1 cellular context compared by ENCODE assay signal in the genomic region with DNA sequence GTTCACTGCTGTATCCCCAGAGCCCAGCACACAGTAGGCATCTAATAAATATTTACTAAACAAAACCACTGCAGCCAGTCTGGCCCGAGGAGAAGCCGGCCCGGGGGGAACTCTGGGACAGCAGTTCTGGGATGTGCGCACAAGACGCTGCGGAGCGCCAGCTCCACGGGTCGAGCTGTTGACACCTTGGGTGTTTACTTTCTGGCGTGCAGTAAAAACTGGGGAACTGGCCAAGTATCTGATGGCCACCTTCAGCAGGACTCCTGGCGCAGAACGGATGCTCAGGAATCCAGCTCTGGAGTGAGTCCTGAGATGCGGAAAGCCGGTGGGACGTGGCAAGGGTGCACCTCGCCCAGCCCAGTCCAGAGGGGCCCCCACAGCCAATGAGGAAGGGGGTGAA.
TF ChIP-seq lines count a peak whose summit lies in the region.

No MANE protein-coding gene starts in this region.

TF ChIP-seq in GM23338, 12 proteins besides CTCF, POLR2A, EP300 and RAD21 (continued from another document):
- TF ChIP-seq ZNF462 (CRISPR knock-in tag; IDR thresholded peaks at IDR 0.05) (no peak), ZNF331 (CRISPR knock-in tag; IDR thresholded peaks at IDR 0.05; ENCODE audit: low read depth) (no peak), STAT1 (IDR thresholded peaks at IDR 0.05; ENCODE audit: unreplicated experiment) (no peak), EZH2phosphoT487 (IDR thresholded peaks at IDR 0.05; ENCODE audit: unreplicated experiment) (no peak), CREB1 (CRISPR knock-in tag; IDR thresholded peaks at IDR 0.05; ENCODE audit: low read depth) (no peak), ZNF114 (CRISPR knock-in tag; IDR thresholded peaks at IDR 0.05) (no peak), POLR2AphosphoS5 (IDR thresholded peaks at IDR 0.05; ENCODE audit: low read depth) (no peak), EZH2 (IDR thresholded peaks at IDR 0.05; ENCODE audit: low read depth, unreplicated experiment) (no peak)
- TF ChIP-seq, protein P1, sequence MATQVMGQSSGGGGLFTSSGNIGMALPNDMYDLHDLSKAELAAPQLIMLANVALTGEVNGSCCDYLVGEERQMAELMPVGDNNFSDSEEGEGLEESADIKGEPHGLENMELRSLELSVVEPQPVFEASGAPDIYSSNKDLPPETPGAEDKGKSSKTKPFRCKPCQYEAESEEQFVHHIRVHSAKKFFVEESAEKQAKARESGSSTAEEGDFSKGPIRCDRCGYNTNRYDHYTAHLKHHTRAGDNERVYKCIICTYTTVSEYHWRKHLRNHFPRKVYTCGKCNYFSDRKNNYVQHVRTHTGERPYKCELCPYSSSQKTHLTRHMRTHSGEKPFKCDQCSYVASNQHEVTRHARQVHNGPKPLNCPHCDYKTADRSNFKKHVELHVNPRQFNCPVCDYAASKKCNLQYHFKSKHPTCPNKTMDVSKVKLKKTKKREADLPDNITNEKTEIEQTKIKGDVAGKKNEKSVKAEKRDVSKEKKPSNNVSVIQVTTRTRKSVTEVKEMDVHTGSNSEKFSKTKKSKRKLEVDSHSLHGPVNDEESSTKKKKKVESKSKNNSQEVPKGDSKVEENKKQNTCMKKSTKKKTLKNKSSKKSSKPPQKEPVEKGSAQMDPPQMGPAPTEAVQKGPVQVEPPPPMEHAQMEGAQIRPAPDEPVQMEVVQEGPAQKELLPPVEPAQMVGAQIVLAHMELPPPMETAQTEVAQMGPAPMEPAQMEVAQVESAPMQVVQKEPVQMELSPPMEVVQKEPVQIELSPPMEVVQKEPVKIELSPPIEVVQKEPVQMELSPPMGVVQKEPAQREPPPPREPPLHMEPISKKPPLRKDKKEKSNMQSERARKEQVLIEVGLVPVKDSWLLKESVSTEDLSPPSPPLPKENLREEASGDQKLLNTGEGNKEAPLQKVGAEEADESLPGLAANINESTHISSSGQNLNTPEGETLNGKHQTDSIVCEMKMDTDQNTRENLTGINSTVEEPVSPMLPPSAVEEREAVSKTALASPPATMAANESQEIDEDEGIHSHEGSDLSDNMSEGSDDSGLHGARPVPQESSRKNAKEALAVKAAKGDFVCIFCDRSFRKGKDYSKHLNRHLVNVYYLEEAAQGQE (IDR thresholded peaks at IDR 0.05; ENCODE audit: unreplicated experiment): no peak
